Comparison of ENCODE assay signal across 8 cellular contexts in the genomic region with DNA sequence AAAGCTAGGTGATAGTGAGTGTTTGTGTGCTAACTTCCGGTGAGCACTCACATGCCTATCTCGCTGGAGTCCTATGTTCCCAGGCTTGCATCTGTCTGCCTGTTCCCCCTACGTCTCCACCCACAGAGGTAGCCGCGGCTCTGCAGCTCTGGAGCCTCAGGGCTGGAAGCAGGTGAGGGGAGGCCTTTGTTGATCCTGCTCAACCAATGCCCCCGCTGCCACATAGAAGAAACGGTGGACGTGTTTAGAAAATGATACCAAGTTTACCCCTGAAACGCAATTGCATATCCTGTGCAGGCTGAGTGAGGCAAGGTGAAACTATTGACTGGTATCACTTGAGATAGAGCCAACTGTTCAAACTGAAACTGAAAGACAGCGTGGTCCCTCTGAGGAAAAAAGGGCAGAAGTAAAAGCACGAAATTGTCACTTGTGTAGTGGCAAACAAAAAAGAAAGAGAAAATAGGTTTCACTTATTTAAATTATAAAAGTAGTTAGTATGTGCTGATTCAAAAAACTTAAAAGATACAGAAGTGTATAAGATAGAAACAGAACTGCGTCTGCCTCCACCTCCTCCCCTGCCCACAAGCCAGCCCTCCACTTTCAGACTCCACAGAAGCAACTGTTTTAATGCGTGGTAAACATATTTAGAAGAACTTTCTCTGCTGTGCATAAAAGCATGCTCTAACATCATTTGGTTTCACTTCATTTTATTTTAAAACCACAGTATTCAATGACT. TPM values are rescaled to one million over a fixed set of nuclear protein-coding genes. Genes with fewer than 3 reads are reported as not detected.
DNase-seq lines count a peak whose midpoint lies in the region; ATAC-seq and TF ChIP-seq lines count a peak whose summit lies in the region.

No MANE protein-coding gene starts in this region.

- peak; percentile 91 for ATAC-seq in GM21360 (IDR thresholded peaks at IDR 0.05; ENCODE audit: unreplicated experiment)
- peak; percentile 91 for ATAC-seq in HG03575 (IDR thresholded peaks at IDR 0.05; ENCODE audit: extremely low read depth, insufficient number of reproducible peaks, low FRiP score, unreplicated experiment)
- ATAC-seq in esophagus mucosa, result peak; percentile 68
- ATAC-seq in omental fat pad (ENCODE audit: low FRiP score), result no peak

- no peak for TF ChIP-seq CTCF in omental fat pad (IDR thresholded peaks at IDR 0.05)

- DNase-seq in DMS153 treated with DMSO at 0.1 percent for 48 hours (lab: John Stamatoyannopoulos, UW; ENCODE audit: unreplicated experiment) (peak; percentile 89), superior temporal gyrus (ENCODE audit: extremely low spot score) (no peak), omental fat pad (ENCODE audit: low spot score) (no peak)
- peak; percentile 19 for DNase-seq in activated CD4-positive, alpha-beta T cell treated with anti-CD3 and anti-CD28 coated beads for 1 hour
- DNase-seq in stimulated activated CD4-positive, alpha-beta T cell treated with anti-CD3 and anti-CD28 coated beads, TNF-alpha, amount 100 ng/mL, for 48 hours (ENCODE audit: low read depth in 3 of 3), result peak; percentile 36 to 54 (median 37)

RNA-seq across cellular contexts. Expression of gene ETS2, which starts 38.6 kb away (rescaled TPM):
- total RNA-seq in esophagus mucosa (89.5 TPM), omental fat pad (100 to 1,000 TPM in 2 of 4 donors, 10 to 100 TPM in 2; 51.6 to 201 (median 99.1) TPM)

Comparison
In these comparisons a context has a peak if more than half of its experiments do, and no peak if none do; other contexts are left out.
1. DNase-seq: peak in DMS153 treated with DMSO at 0.1 percent for 48 hours (single experiment), activated CD4-positive, alpha-beta T cell treated with anti-CD3 and anti-CD28 coated beads for 1 hour (single experiment) and stimulated activated CD4-positive, alpha-beta T cell treated with anti-CD3 and anti-CD28 coated beads, TNF-alpha, amount 100 ng/mL, for 48 hours (3 of 3); none in superior temporal gyrus (single experiment) and omental fat pad (single experiment).